ENCODE assay signal across 8 cellular contexts in genomic region chr6:96923871-96924493, GRCh38. TPM values are rescaled to one million over a fixed set of nuclear protein-coding genes. Genes with fewer than 3 reads are reported as not detected.
DNase-seq lines count a peak whose midpoint lies in the region; ATAC-seq and TF ChIP-seq lines count a peak whose summit lies in the region.

No MANE protein-coding gene starts in this region.

- ATAC-seq in GM18909 (IDR thresholded peaks at IDR 0.05; ENCODE audit: poor library complexity, unreplicated experiment) (peak; percentile 84), HG03103 (IDR thresholded peaks at IDR 0.05; ENCODE audit: low read depth, unreplicated experiment) (peak; percentile 61)

- H3K9me3 ChIP-seq in Caco-2 (no peaks in the 10 kb centered on the region), esophagus muscularis mucosa (no peaks in the 10 kb centered on the region), neutrophil (no peaks in the 10 kb centered on the region)

- no peaks in the 10 kb centered on the region for H3K9me3 Mint-ChIP-seq in Caco-2 (ENCODE audit: unreplicated experiment)

- intact Hi-C loops in Caco-2 (cut with micrococcal nuclease; ENCODE audit: unreplicated experiment): loop anchor here (1.0 kb wide), 1 partner anchor 27 kb away; the partner anchor contains the start of gene NDUFAF4
- intact Hi-C loops in esophagus muscularis mucosa (cut with DNase I): no loop called here

- no peaks in the 10 kb centered on the region for H3K36me3 ChIP-seq in Caco-2 (ENCODE audit: control insufficient read depth, insufficient read depth, low read length)
- H3K36me3 ChIP-seq in esophagus muscularis mucosa: no peaks in the 10 kb centered on the region
- no peaks in the 10 kb centered on the region for H3K36me3 ChIP-seq in neutrophil

- 20% methylated on average over 8 of the region's 34 CpGs for WGBS in esophagus muscularis mucosa

- POLR2A ChIA-PET in Caco-2 (lab: Charles Lee): interaction anchor here (0.7 kb wide), 1 partner anchor 33 kb away, joined by 6 read pairs; no protein-coding TSS in a partner anchor

- peak overlapping the region; percentile 94 for H3K4me3 Mint-ChIP-seq in Caco-2 (ENCODE audit: unreplicated experiment)

- no peaks in the 10 kb centered on the region for H3K4me1 Mint-ChIP-seq in Caco-2 (ENCODE audit: low read depth, unreplicated experiment)

- peaks cover 6% of the 10 kb centered on the region for H3K36me3 Mint-ChIP-seq in Caco-2 (ENCODE audit: insufficient read depth, unreplicated experiment)

- H3K27ac Mint-ChIP-seq in Caco-2 (ENCODE audit: unreplicated experiment): peak overlapping the region; percentile 77

- TF ChIP-seq POLR2A in esophagus muscularis mucosa (IDR thresholded peaks at IDR 0.05; ENCODE audit: low read depth): no peak

- CTCF ChIA-PET in Caco-2 (lab: Charles Lee): interaction anchor here (0.6 kb wide), 1 partner anchor 136 kb away, joined by 3 read pairs; no protein-coding TSS in a partner anchor

- peak overlapping the region; percentile 77 to 82 (median 80) for H3K27ac ChIP-seq in esophagus muscularis mucosa (replicated peaks in 1 of 4)
- H3K27ac ChIP-seq in neutrophil: no peak overlapping the region

- H3K4me3 ChIP-seq in Caco-2 (ENCODE audit: low read depth, low read length): peak overlapping the region; percentile 87
- H3K4me3 ChIP-seq in esophagus muscularis mucosa: peak overlapping the region; percentile 69 to 77 (median 72)
- H3K4me3 ChIP-seq in neutrophil (ENCODE audit: low read depth in 1 of 2, low read length in 1 of 2): peak overlapping the region; percentile 41 to 66

- H3K27me3 Mint-ChIP-seq in Caco-2 (ENCODE audit: insufficient read depth, unreplicated experiment): peaks cover 14% of the 10 kb centered on the region

- H3K27me3 ChIP-seq in Caco-2 (replicated peaks; ENCODE audit: control insufficient read depth, insufficient read depth, low read length): no peaks in the 10 kb centered on the region
- no peaks in the 10 kb centered on the region for H3K27me3 ChIP-seq in esophagus muscularis mucosa
- peaks cover 98% of the 10 kb centered on the region for H3K27me3 ChIP-seq in neutrophil

- TSS peak; percentile 85 for BruUV-seq in Caco-2 (replicated peaks; lab: Mats Ljungman, UMichigan)

- H3K4me1 ChIP-seq in Caco-2 (no peaks in the 10 kb centered on the region), esophagus muscularis mucosa (peaks cover 4 to 14% (median 13%) of the 10 kb centered on the region in 4 donors), neutrophil (ENCODE audit: control insufficient read depth in 1 of 2, insufficient read depth in 1 of 2, low read depth in 1 of 2, low read length in 1 of 2) (peaks cover 9 to 11% of the 10 kb centered on the region in 2 experiments)

- DNase-seq in Caco-2: peak in 1 of 2 experiments; percentile 2
- peak; percentile 62 for DNase-seq in SHP77 treated with DMSO at 0.1 percent for 48 hours (lab: John Stamatoyannopoulos, UW)
- no peak for DNase-seq in esophagus muscularis mucosa (ENCODE audit: extremely low spot score)
- no peak for DNase-seq in A172 (ENCODE audit: low spot score)
- no peak for DNase-seq in stimulated activated CD4-positive, alpha-beta T cell treated with anti-CD3 and anti-CD28 coated beads, Interleukin-4, amount 100 ng/mL, for 24 hours

- no peak for TF ChIP-seq EP300 in esophagus muscularis mucosa (IDR thresholded peaks at IDR 0.05)

- TF ChIP-seq CTCF in Caco-2 (IDR thresholded peaks at IDR 0.05; ENCODE audit: insufficient read depth in 1 of 2, low read depth in 1 of 2, low read length in 1 of 2, severe bottlenecking in 1 of 2, unreplicated experiment in 1 of 2) (no peak), esophagus muscularis mucosa (IDR thresholded peaks at IDR 0.05) (no peak), neutrophil (IDR thresholded peaks at IDR 0.05) (no peak)

RNA-seq across cellular contexts. Expression of gene KLHL32, which starts 0.5 kb away (rescaled TPM):
- total RNA-seq in Caco-2 (2022): 0.32 and 0.41 TPM in 2 replicates
- under 1 TPM in 1 of 4 donors, not detected in 3; 0.11 TPM for total RNA-seq in esophagus muscularis mucosa
- not detected in 2 replicates for total RNA-seq in A172 (2014; rRNA removed; shearing (Covaris generic))

RNA-seq across cellular contexts. Expression of gene NDUFAF4, which starts 26.3 kb away (rescaled TPM):
- total RNA-seq in Caco-2 (2022) (44.1 and 51.8 TPM in 2 replicates), esophagus muscularis mucosa (10 to 100 TPM; 26.1 to 36.2 (median 31.0) TPM)
- 37.6 and 66.7 TPM in 2 replicates for total RNA-seq in A172 (2014; rRNA removed; shearing (Covaris generic))
